8 cellular contexts compared by ENCODE assay signal in the genomic region with DNA sequence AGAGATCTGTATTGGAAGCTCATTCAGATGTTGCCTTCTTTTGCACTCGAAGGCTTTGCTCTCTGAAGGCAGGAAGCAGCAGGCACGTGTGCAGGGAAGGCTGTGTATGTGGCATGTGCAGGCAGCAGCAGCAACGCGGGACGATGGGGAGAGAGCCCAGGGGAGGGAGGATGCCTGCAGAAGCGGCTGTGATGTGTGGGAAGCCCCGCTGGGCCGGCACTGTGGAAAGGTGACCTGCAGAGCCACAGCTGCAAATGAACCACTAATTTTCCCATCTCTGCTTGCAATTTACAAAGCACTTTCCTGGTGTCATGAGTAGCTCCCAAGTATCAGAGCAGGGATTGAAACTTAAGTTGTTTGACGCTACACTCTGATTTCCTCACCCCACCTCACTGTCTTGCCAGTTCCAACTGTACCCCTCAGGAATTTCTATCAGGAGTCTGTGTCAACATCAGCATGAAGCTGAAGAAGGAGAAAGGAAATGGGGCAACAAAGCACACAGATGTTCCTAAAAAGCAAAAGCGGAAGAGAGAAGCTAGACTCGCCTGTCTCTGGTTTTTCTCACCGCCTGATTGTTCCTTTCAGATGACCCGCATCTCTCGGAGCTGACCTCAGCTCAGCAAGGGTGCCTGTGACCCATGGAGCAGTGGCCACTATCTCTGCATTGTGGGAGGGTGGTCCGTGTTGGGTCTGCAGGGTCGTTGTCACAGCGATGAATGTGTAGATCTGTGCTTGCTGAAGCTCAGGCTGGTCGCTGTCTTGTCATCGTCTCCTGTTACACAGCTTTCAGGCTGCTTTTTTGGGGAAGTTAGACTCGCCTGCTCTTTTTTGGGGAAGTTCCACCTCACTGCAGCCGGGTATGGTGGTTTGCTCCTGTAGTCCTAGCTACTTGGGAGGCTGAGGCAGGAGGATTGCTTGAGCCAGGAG.
DNase-seq lines count a peak whose midpoint lies in the region; ATAC-seq and TF ChIP-seq lines count a peak whose summit lies in the region.

No MANE protein-coding gene starts in this region.

- H3K9me3 ChIP-seq in DND-41 (ENCODE audit: insufficient read depth, low read length, severe bottlenecking) (no peaks in the 10 kb centered on the region), adrenal gland (replicated peaks in 1 of 3) (no peaks in the 10 kb centered on the region), neuron (ENCODE audit: low read length) (no peaks in the 10 kb centered on the region)

- 27 to 38% (median 32%) methylated on average over 17 to 21 of the region's 21 CpGs for WGBS in adrenal gland, 4 donors

- H3K27me3 ChIP-seq in DND-41 (ENCODE audit: insufficient read depth, low read length, poor library complexity) (no peaks in the 10 kb centered on the region), adrenal gland (no peaks in the 10 kb centered on the region), neuron (ENCODE audit: insufficient read depth, low read length) (no peaks in the 10 kb centered on the region)

- peak overlapping the region; percentile 43 for H2AFZ ChIP-seq in DND-41 (ENCODE audit: low read depth, low read length)
- H2AFZ ChIP-seq in neuron (ENCODE audit: low read depth, low read length), result no peak overlapping the region

- H3K36me3 ChIP-seq in DND-41 (ENCODE audit: insufficient read depth, low read length) (no peaks in the 10 kb centered on the region), adrenal gland (replicated peaks in 1 of 2) (no peaks in the 10 kb centered on the region), neuron (ENCODE audit: insufficient read depth, low read length) (no peaks in the 10 kb centered on the region)

- no peak for TF ChIP-seq CTCF in DND-41 (IDR thresholded peaks at IDR 0.05; ENCODE audit: borderline replicate concordance, extremely low read depth, low read length, poor library complexity, severe bottlenecking)
- TF ChIP-seq CTCF in adrenal gland (IDR thresholded peaks at IDR 0.05), result no peak

- H4K20me1 ChIP-seq in DND-41 (ENCODE audit: insufficient read depth, low read length), result no peaks in the 10 kb centered on the region

- no peaks in the 10 kb centered on the region for H3K79me2 ChIP-seq in DND-41 (ENCODE audit: insufficient read depth, low read length)

- H3K4me3 ChIP-seq in DND-41 (ENCODE audit: low read depth in 1 of 2, low read length in 2 of 2) (0 out of 4 replicates have a peak overlapping the region, but pooled peaks of 1 of the 2 experiments have one; percentile 2), adrenal gland (no peak overlapping the region), neuron (ENCODE audit: low read length) (peak overlapping the region; percentile 31)

- H3K4me1 ChIP-seq in DND-41 (ENCODE audit: insufficient read depth, low read length) (peaks cover 11% of the 10 kb centered on the region), adrenal gland (replicated peaks in 1 of 2) (peaks cover 5 to 16% of the 10 kb centered on the region in 2 donors), neuron (ENCODE audit: insufficient read depth, low read length) (peaks cover 14% of the 10 kb centered on the region)

- H3K27ac ChIP-seq in DND-41 (ENCODE audit: low read length) (no peak overlapping the region), adrenal gland (peak overlapping the region in 1 of 5 donors; percentile 21)

- H3K9ac ChIP-seq in DND-41 (ENCODE audit: low read depth, low read length), result no peak overlapping the region

- no peak for TF ChIP-seq POLR2A in adrenal gland (IDR thresholded peaks at IDR 0.05)

- ATAC-seq in DND-41 (ENCODE audit: insufficient read depth, low read depth) (peak; percentile 93), GM21423 (IDR thresholded peaks at IDR 0.05; ENCODE audit: unreplicated experiment) (peak; percentile 83)

- H3K4me2 ChIP-seq in DND-41 (ENCODE audit: insufficient read depth, low read length), result peak overlapping the region; percentile 50; the same call in 1 of the 2 replicates

- intact Hi-C loops in adrenal gland (cut with DNase I), result no loop called here

- peak; percentile 57 for DNase-seq in DND-41
- DNase-seq in NCI-H1417 treated with DMSO at 0.1 percent for 48 hours (lab: John Stamatoyannopoulos, UW), result peak; percentile 16
- peak in 6 of 7 donors; percentile 15 to 52 (median 25) for DNase-seq in adrenal gland
- no peak for DNase-seq in stimulated activated CD4-positive, alpha-beta T cell treated with anti-CD3 and anti-CD28 coated beads, Interleukin-1b, Interleukin-23, amount 100 ng/mL, for 48 hours
- no peak for DNase-seq in dermis blood vessel endothelial cell
- no peak for DNase-seq in NCI-H526 (lab: John Stamatoyannopoulos, UW)

Comparison
In these comparisons a context has a peak if more than half of its experiments do, and no peak if none do; other contexts are left out.
1. DNase-seq: peak in DND-41 (single experiment), NCI-H1417 treated with DMSO at 0.1 percent for 48 hours (single experiment) and adrenal gland (6 of 7); none in stimulated activated CD4-positive, alpha-beta T cell treated with anti-CD3 and anti-CD28 coated beads, Interleukin-1b, Interleukin-23, amount 100 ng/mL, for 48 hours (single experiment), dermis blood vessel endothelial cell (single experiment) and NCI-H526 (0 of 2).